Comparison of ENCODE assay signal across 9 cellular contexts in the genomic region with DNA sequence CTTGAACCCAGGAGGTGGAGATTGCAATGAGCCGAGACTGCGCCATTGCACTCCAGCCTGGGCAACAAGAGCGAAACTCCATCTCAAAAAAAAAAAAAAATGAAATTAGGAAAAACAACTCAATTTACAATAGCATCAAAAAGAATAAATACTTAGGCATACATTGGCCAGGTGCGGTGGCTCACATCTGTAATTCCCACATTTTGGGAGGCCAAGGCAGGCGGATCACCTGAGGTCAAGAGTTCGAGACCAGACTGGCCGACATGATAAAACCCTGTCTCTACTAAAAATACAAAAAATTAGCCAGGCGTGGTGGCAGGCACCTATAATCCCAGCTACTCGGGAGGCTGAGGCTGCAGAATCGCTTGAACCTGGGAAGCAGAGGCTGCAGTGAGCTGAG. TPM values are rescaled to one million over a fixed set of nuclear protein-coding genes. Genes with fewer than 3 reads are reported as not detected.
A peak's percentile ranks its signal among the peaks of the same experiment; 100 is the strongest.
DNase-seq lines count a peak whose midpoint lies in the region; ATAC-seq and TF ChIP-seq lines count a peak whose summit lies in the region.
"Not testable (repeated sequence)": the region's sequence is repeated elsewhere in the genome, so short reads cannot be mapped to it uniquely, and the experiment has no call there.
"Had no signal": no experiment of that assay in that cellular context is flagged by ENCODE, and none has a peak within 500 bp of the region (broad histone marks: within the 10 kb centered on the region; RNA-seq: fewer than 3 reads in every experiment).

No MANE protein-coding gene starts in this region.

- H3K9me3 Mint-ChIP-seq in activated CD4-positive, alpha-beta T cell treated with anti-CD3 and anti-CD28 coated beads for 36 hours (ENCODE audit: low read depth); activated T-cell treated with anti-CD3 and anti-CD28 coated beads, Interleukin-2, amount 50 U/mL, for 4 hours; activated naive CD8-positive, alpha-beta T cell treated with anti-CD3 and anti-CD28 coated beads for 36 hours; stimulated activated effector memory CD8-positive, alpha-beta T cell treated with anti-CD3 and anti-CD28 coated beads, Interleukin-12 subunit alpha, Interleukin-12 subunit beta, amount 100 ng/mL, for 72 hours: not testable (repeated sequence)

- POLR2A ChIA-PET in activated CD4-positive, alpha-beta T cell treated with anti-CD3 and anti-CD28 coated beads for 36 hours (lab: Charles Lee) = interaction anchor here (0.7 to 3.4 kb wide), 6 partner anchors 8 to 43 kb away, joined by 3 to 13 read pairs (median 7); a partner anchor contains a TSS

- not testable (repeated sequence) for H3K9me3 ChIP-seq in OCI-LY3 (ENCODE audit: insufficient read depth, low read length)

- H3K27me3 Mint-ChIP-seq in activated CD4-positive, alpha-beta T cell treated with anti-CD3 and anti-CD28 coated beads for 36 hours; activated T-cell treated with anti-CD3 and anti-CD28 coated beads, Interleukin-2, amount 50 U/mL, for 4 hours (ENCODE audit: low read depth); activated naive CD8-positive, alpha-beta T cell treated with anti-CD3 and anti-CD28 coated beads for 36 hours: not testable (repeated sequence)

- not testable (repeated sequence) for H3K9ac ChIP-seq in OCI-LY3 (ENCODE audit: low read length)

- not testable (repeated sequence) for H4K20me1 ChIP-seq in OCI-LY3 (ENCODE audit: insufficient read depth, low read length)

- H3K4me3 ChIP-seq in GM06990 (replicated peaks; ENCODE audit: low read depth, low read length) = peak overlapping the region; percentile 33; the same call in 1 of the 2 replicates
- not testable (repeated sequence) for H3K4me3 ChIP-seq in OCI-LY3 (ENCODE audit: low read length)

- peak overlapping the region; percentile 81 for H3K4me3 Mint-ChIP-seq in activated CD4-positive, alpha-beta T cell treated with anti-CD3 and anti-CD28 coated beads for 36 hours
- peak overlapping the region; percentile 80 for H3K4me3 Mint-ChIP-seq in activated T-cell treated with anti-CD3 and anti-CD28 coated beads, Interleukin-2, amount 50 U/mL, for 4 hours
- H3K4me3 Mint-ChIP-seq in activated naive CD8-positive, alpha-beta T cell treated with anti-CD3 and anti-CD28 coated beads for 36 hours = peak overlapping the region; percentile 81
- peak overlapping the region; percentile 79 for H3K4me3 Mint-ChIP-seq in stimulated activated effector memory CD8-positive, alpha-beta T cell treated with anti-CD3 and anti-CD28 coated beads, Interleukin-12 subunit alpha, Interleukin-12 subunit beta, amount 100 ng/mL, for 72 hours

- H3K27ac ChIP-seq in OCI-LY3 (ENCODE audit: low read length) = not testable (repeated sequence)

- H2AFZ ChIP-seq in OCI-LY3 (ENCODE audit: low read depth, low read length) = not testable (repeated sequence)

- not testable (repeated sequence) for TF ChIP-seq CTCF in GM06990 (IDR thresholded peaks at IDR 0.05; ENCODE audit: insufficient read depth, low read length, poor library complexity, severe bottlenecking); OCI-LY3 (IDR thresholded peaks at IDR 0.05; ENCODE audit: low read depth, low read length)

- H3K4me1 ChIP-seq in OCI-LY3 (ENCODE audit: low read length) = peaks cover 24% of the 10 kb centered on the region

- not testable (repeated sequence) for H3K36me3 Mint-ChIP-seq in activated CD4-positive, alpha-beta T cell treated with anti-CD3 and anti-CD28 coated beads for 36 hours (ENCODE audit: low read depth); activated T-cell treated with anti-CD3 and anti-CD28 coated beads, Interleukin-2, amount 50 U/mL, for 4 hours (ENCODE audit: insufficient read depth); activated naive CD8-positive, alpha-beta T cell treated with anti-CD3 and anti-CD28 coated beads for 36 hours
- peaks cover 21% of the 10 kb centered on the region for H3K36me3 Mint-ChIP-seq in stimulated activated effector memory CD8-positive, alpha-beta T cell treated with anti-CD3 and anti-CD28 coated beads, Interleukin-12 subunit alpha, Interleukin-12 subunit beta, amount 100 ng/mL, for 72 hours

- intact Hi-C loops in activated CD4-positive, alpha-beta T cell treated with anti-CD3 and anti-CD28 coated beads for 36 hours (cut with DNase I, micrococcal nuclease) = loop anchor here (1.0 to 2.0 kb wide), 9 partner anchors 16 to 180 kb away; a partner anchor contains a TSS

- CTCF ChIA-PET in activated CD4-positive, alpha-beta T cell treated with anti-CD3 and anti-CD28 coated beads for 36 hours (lab: Charles Lee) = interaction anchor here (0.6 to 7.8 kb wide), 8 partner anchors 8 to 148 kb away, joined by 3 to 200 read pairs (median 4); no protein-coding TSS in a partner anchor

- peaks cover 76% of the 10 kb centered on the region for H3K4me1 Mint-ChIP-seq in activated CD4-positive, alpha-beta T cell treated with anti-CD3 and anti-CD28 coated beads for 36 hours
- H3K4me1 Mint-ChIP-seq in activated T-cell treated with anti-CD3 and anti-CD28 coated beads, Interleukin-2, amount 50 U/mL, for 4 hours (ENCODE audit: low read depth) = peaks cover 71% of the 10 kb centered on the region
- peaks cover 81% of the 10 kb centered on the region for H3K4me1 Mint-ChIP-seq in activated naive CD8-positive, alpha-beta T cell treated with anti-CD3 and anti-CD28 coated beads for 36 hours
- peaks cover 54% of the 10 kb centered on the region for H3K4me1 Mint-ChIP-seq in stimulated activated effector memory CD8-positive, alpha-beta T cell treated with anti-CD3 and anti-CD28 coated beads, Interleukin-12 subunit alpha, Interleukin-12 subunit beta, amount 100 ng/mL, for 72 hours

- H3K27me3 ChIP-seq in GM06990 (replicated peaks; ENCODE audit: control insufficient read depth, insufficient read depth, low read length); OCI-LY3 (ENCODE audit: low read depth, low read length): not testable (repeated sequence)

- H3K4me2 ChIP-seq in OCI-LY3 (ENCODE audit: low read length) = peak overlapping the region; percentile 58; the same call in 1 of the 2 replicates

- DNase-seq in GM06990 (ENCODE audit: extremely low read depth, insufficient read length); activated CD4-positive, alpha-beta T cell treated with anti-CD3 and anti-CD28 coated beads for 36 hours; activated T-cell treated with anti-CD3 and anti-CD28 coated beads, Interleukin-2, amount 50 U/mL, for 4 hours; activated naive CD8-positive, alpha-beta T cell treated with anti-CD3 and anti-CD28 coated beads for 36 hours; stimulated activated effector memory CD8-positive, alpha-beta T cell treated with anti-CD3 and anti-CD28 coated beads, Interleukin-12 subunit alpha, Interleukin-12 subunit beta, amount 100 ng/mL, for 72 hours (ENCODE audit: low spot score in 2 of 2): not testable (repeated sequence)
- peak; percentile 18 for DNase-seq in left lobe of liver (ENCODE audit: low spot score)

- peak overlapping the region; percentile 92 for H3K27ac Mint-ChIP-seq in activated CD4-positive, alpha-beta T cell treated with anti-CD3 and anti-CD28 coated beads for 36 hours
- H3K27ac Mint-ChIP-seq in activated naive CD8-positive, alpha-beta T cell treated with anti-CD3 and anti-CD28 coated beads for 36 hours = peak overlapping the region; percentile 100
- H3K27ac Mint-ChIP-seq in stimulated activated effector memory CD8-positive, alpha-beta T cell treated with anti-CD3 and anti-CD28 coated beads, Interleukin-12 subunit alpha, Interleukin-12 subunit beta, amount 100 ng/mL, for 72 hours = peak overlapping the region; percentile 98

- not testable (repeated sequence) for ATAC-seq in activated CD4-positive, alpha-beta T cell treated with anti-CD3 and anti-CD28 coated beads for 36 hours; activated T-cell treated with anti-CD3 and anti-CD28 coated beads, Interleukin-2, amount 50 U/mL, for 4 hours; left lobe of liver; stimulated activated effector memory CD8-positive, alpha-beta T cell treated with anti-CD3 and anti-CD28 coated beads, Interleukin-12 subunit alpha, Interleukin-12 subunit beta, amount 100 ng/mL, for 72 hours

- not testable (repeated sequence) for H3K79me2 ChIP-seq in OCI-LY3 (ENCODE audit: low read length)

- H3K36me3 ChIP-seq in GM06990 (ENCODE audit: control insufficient read depth, insufficient read depth, low read length); OCI-LY3 (replicated peaks; ENCODE audit: low read depth, low read length): not testable (repeated sequence)

RNA-seq across cellular contexts. Expression of a gene that starts 17.0 kb away (rescaled TPM):
- 100 to 1,000 TPM in 1 of 2 experiments, 10 to 100 TPM in 1; 85.4 to 116 TPM for total RNA-seq in activated CD4-positive, alpha-beta T cell treated with anti-CD3 and anti-CD28 coated beads for 36 hours
- 100 to 1,000 TPM in 1 of 3 donors, 10 to 100 TPM in 2; 52.3 to 100 (median 89.8) TPM for total RNA-seq in activated T-cell treated with anti-CD3 and anti-CD28 coated beads, Interleukin-2, amount 50 U/mL, for 4 hours
- 100 to 1,000 TPM; 175 to 181 TPM for total RNA-seq in activated naive CD8-positive, alpha-beta T cell treated with anti-CD3 and anti-CD28 coated beads for 36 hours
- 0.58 TPM for total RNA-seq in left lobe of liver
- total RNA-seq: PC-9, Right ventricle myocardium inferior had no signal

RNA-seq across cellular contexts. Expression of a gene that starts 24.0 kb away (rescaled TPM):
- 10 to 100 TPM; 27.4 to 40.8 TPM for total RNA-seq in activated CD4-positive, alpha-beta T cell treated with anti-CD3 and anti-CD28 coated beads for 36 hours
- total RNA-seq in activated T-cell treated with anti-CD3 and anti-CD28 coated beads, Interleukin-2, amount 50 U/mL, for 4 hours = 10 to 100 TPM; 24.4 to 36.6 (median 30.0) TPM
- total RNA-seq in activated naive CD8-positive, alpha-beta T cell treated with anti-CD3 and anti-CD28 coated beads for 36 hours = 10 to 100 TPM; 23.7 to 26.6 TPM
- total RNA-seq in left lobe of liver = 15.8 TPM

RNA-seq across cellular contexts. Expression of a gene that starts 42.7 kb away (rescaled TPM):
- 10 to 100 TPM; 34.5 to 52.3 TPM for total RNA-seq in activated CD4-positive, alpha-beta T cell treated with anti-CD3 and anti-CD28 coated beads for 36 hours
- 10 to 100 TPM; 17.1 to 22.9 (median 21.6) TPM for total RNA-seq in activated T-cell treated with anti-CD3 and anti-CD28 coated beads, Interleukin-2, amount 50 U/mL, for 4 hours
- total RNA-seq in activated naive CD8-positive, alpha-beta T cell treated with anti-CD3 and anti-CD28 coated beads for 36 hours = 10 to 100 TPM; 34.8 to 35.7 TPM
- total RNA-seq in left lobe of liver = 6.1 TPM

RNA-seq across cellular contexts. Expression of a gene that starts 43.8 kb away (rescaled TPM):
- total RNA-seq in activated CD4-positive, alpha-beta T cell treated with anti-CD3 and anti-CD28 coated beads for 36 hours = 1 to 10 TPM in 1 of 2 experiments, under 1 TPM in 1; 0.57 to 1.1 TPM
- total RNA-seq in activated T-cell treated with anti-CD3 and anti-CD28 coated beads, Interleukin-2, amount 50 U/mL, for 4 hours = 1 to 10 TPM; 1.0 to 2.8 (median 1.3) TPM
- 1 to 10 TPM; 1.1 to 1.5 TPM for total RNA-seq in activated naive CD8-positive, alpha-beta T cell treated with anti-CD3 and anti-CD28 coated beads for 36 hours
- 106 TPM for total RNA-seq in left lobe of liver

RNA-seq across cellular contexts. Expression of a gene that starts 52.4 kb away (rescaled TPM):
- total RNA-seq in activated CD4-positive, alpha-beta T cell treated with anti-CD3 and anti-CD28 coated beads for 36 hours = under 1 TPM in 1 of 2 experiments, not detected in 1; 0.05 TPM
- under 1 TPM; 0.05 to 0.84 (median 0.15) TPM for total RNA-seq in activated T-cell treated with anti-CD3 and anti-CD28 coated beads, Interleukin-2, amount 50 U/mL, for 4 hours
- 1 to 10 TPM; 2.7 to 3.7 TPM for total RNA-seq in activated naive CD8-positive, alpha-beta T cell treated with anti-CD3 and anti-CD28 coated beads for 36 hours
- 6.8 TPM for total RNA-seq in left lobe of liver

Comparison
In these comparisons a context has a peak if more than half of its experiments do, and no peak if none do; other contexts are left out.
1. RNA of a gene that starts 17.0 kb away (total RNA-seq): 175 to 181 TPM in activated naive CD8-positive, alpha-beta T cell treated with anti-CD3 and anti-CD28 coated beads for 36 hours, 85.4 to 116 TPM in activated CD4-positive, alpha-beta T cell treated with anti-CD3 and anti-CD28 coated beads for 36 hours and 52.3 to 100 TPM in activated T-cell treated with anti-CD3 and anti-CD28 coated beads, Interleukin-2, amount 50 U/mL, for 4 hours; 0.58 TPM in left lobe of liver (single experiment); every median in the first group is over 10 times any median in the second.
2. Peak in every context shown above with its lines, with median percentiles within 50 percentile points of each other: H3K27ac Mint-ChIP-seq and H3K4me3 Mint-ChIP-seq.